In genomic region chr7:73716318-73716890, GRCh38 we compare ENCODE assay signal across 3 cellular contexts.
TF ChIP-seq lines count a peak whose summit lies in the region.

No MANE protein-coding gene starts in this region.

TF ChIP-seq in SK-N-SH, 30 proteins besides CTCF, POLR2A, EP300 and RAD21 (continues in another document):
- TF ChIP-seq PBX3 (IDR thresholded peaks at IDR 0.05), result no peak
- TF ChIP-seq TCF12 (IDR thresholded peaks at IDR 0.05), result no peak
- no peak for TF ChIP-seq USF1 (IDR thresholded peaks at IDR 0.05; ENCODE audit: borderline replicate concordance, low read depth)
- TF ChIP-seq MEF2A (IDR thresholded peaks at IDR 0.05; ENCODE audit: borderline replicate concordance, low read depth), result no peak
- TF ChIP-seq TEAD4 (IDR thresholded peaks at IDR 0.05; ENCODE audit: borderline replicate concordance, insufficient read depth), result no peak
- TF ChIP-seq FOXJ3 (CRISPR knock-in tag; IDR thresholded peaks at IDR 0.05), result no peak
- TF ChIP-seq CHD2 (IDR thresholded peaks at IDR 0.05; ENCODE audit: low read length, partially characterized antibody), result no peak
- no peak for TF ChIP-seq POLR2AphosphoS5 (IDR thresholded peaks at IDR 0.05; ENCODE audit: low read depth, low read length)
- TF ChIP-seq JUND (IDR thresholded peaks at IDR 0.05), result no peak
- TF ChIP-seq FOXM1 (IDR thresholded peaks at IDR 0.05; ENCODE audit: low read depth), result no peak
- no peak for TF ChIP-seq YY1 (IDR thresholded peaks at IDR 0.05; ENCODE audit: low read depth)
- TF ChIP-seq EZH2phosphoT487 (IDR thresholded peaks at IDR 0.05; ENCODE audit: borderline replicate concordance, low read depth), result no peak
- TF ChIP-seq MAX (IDR thresholded peaks at IDR 0.05; ENCODE audit: low read depth), result no peak
- TF ChIP-seq RXRA (IDR thresholded peaks at IDR 0.05; ENCODE audit: borderline replicate concordance, low read depth), result no peak
- TF ChIP-seq USF2 (IDR thresholded peaks at IDR 0.05; ENCODE audit: borderline replicate concordance, low read depth, low read length), result no peak

TF ChIP-seq in SK-N-SH treated with all-trans-retinoic acid at 6 μM for 48 hours, 23 proteins besides CTCF, POLR2A, EP300 and RAD21:
- TF ChIP-seq ZNF565 (CRISPR knock-in tag; conservative IDR thresholded peaks at IDR 0.05; ENCODE audit: low read depth) (no peak), ISL1 (CRISPR knock-in tag; IDR thresholded peaks at IDR 0.05) (no peak), ZFP3 (CRISPR knock-in tag; IDR thresholded peaks at IDR 0.05) (no peak)

TF ChIP-seq in endothelial cell of umbilical vein, 7 proteins besides CTCF, POLR2A, EP300 and RAD21:
- TF ChIP-seq JUN (IDR thresholded peaks at IDR 0.05; ENCODE audit: borderline replicate concordance, insufficient read depth, insufficient read length, low read depth), result no peak
- TF ChIP-seq FOS (IDR thresholded peaks at IDR 0.05; ENCODE audit: borderline replicate concordance, insufficient read depth, low read length), result no peak
TF ChIP-seq in endothelial cell of umbilical vein: peak in this region for 0.
